8 cellular contexts compared by ENCODE assay signal in genomic region chr3:58025824-58026579, GRCh38. TPM values are rescaled to one million over a fixed set of nuclear protein-coding genes. Genes with fewer than 3 reads are reported as not detected.
DNase-seq lines count a peak whose midpoint lies in the region; ATAC-seq and TF ChIP-seq lines count a peak whose summit lies in the region.

No MANE protein-coding gene starts in this region.

- peaks cover 29% of the 10 kb centered on the region for H3K4me1 Mint-ChIP-seq in activated T-helper 17 cell treated with anti-CD3 and anti-CD28 coated beads, Interleukin-2, amount 50 U/mL, for 72 hours
- H3K4me1 Mint-ChIP-seq in effector memory CD8-positive, alpha-beta T cell (ENCODE audit: low read depth in 2 of 2): peaks cover 0 to 7% of the 10 kb centered on the region in 2 donors

- no peak for TF ChIP-seq CTCF in 22Rv1 (IDR thresholded peaks at IDR 0.05)

- H3K27ac Mint-ChIP-seq in activated T-helper 17 cell treated with anti-CD3 and anti-CD28 coated beads, Interleukin-2, amount 50 U/mL, for 72 hours: peak overlapping the region; percentile 85
- H3K27ac Mint-ChIP-seq in effector memory CD8-positive, alpha-beta T cell: peak overlapping the region in 1 of 2 donors; percentile 47

- H3K36me3 Mint-ChIP-seq in activated T-helper 17 cell treated with anti-CD3 and anti-CD28 coated beads, Interleukin-2, amount 50 U/mL, for 72 hours (ENCODE audit: low read depth): peaks cover 5% of the 10 kb centered on the region
- H3K36me3 Mint-ChIP-seq in effector memory CD8-positive, alpha-beta T cell (ENCODE audit: insufficient read depth): peaks cover 5% of the 10 kb centered on the region

- no peak for ATAC-seq in activated T-helper 17 cell treated with anti-CD3 and anti-CD28 coated beads, Interleukin-2, amount 50 U/mL, for 72 hours (replicated peaks)
- ATAC-seq in left lobe of liver: peak; percentile 78
- no peak for ATAC-seq in GM18909 (IDR thresholded peaks at IDR 0.05; ENCODE audit: poor library complexity, unreplicated experiment)
- ATAC-seq in effector memory CD8-positive, alpha-beta T cell (replicated peaks): no peak
- no peak for ATAC-seq in GM19455 (IDR thresholded peaks at IDR 0.05; ENCODE audit: unreplicated experiment)
- no peak for ATAC-seq in GM18858 (IDR thresholded peaks at IDR 0.05; ENCODE audit: unreplicated experiment)

- H3K27ac ChIP-seq in 22Rv1: peak overlapping the region; percentile 40

- no peaks in the 10 kb centered on the region for H3K9me3 Mint-ChIP-seq in activated T-helper 17 cell treated with anti-CD3 and anti-CD28 coated beads, Interleukin-2, amount 50 U/mL, for 72 hours
- H3K9me3 Mint-ChIP-seq in effector memory CD8-positive, alpha-beta T cell: no peaks in the 10 kb centered on the region

- no peaks in the 10 kb centered on the region for H3K27me3 Mint-ChIP-seq in activated T-helper 17 cell treated with anti-CD3 and anti-CD28 coated beads, Interleukin-2, amount 50 U/mL, for 72 hours
- H3K27me3 Mint-ChIP-seq in effector memory CD8-positive, alpha-beta T cell: no peaks in the 10 kb centered on the region

- DNase-seq in NCI-H1092 (lab: John Stamatoyannopoulos, UW) (peak; percentile 82), left lobe of liver (ENCODE audit: low spot score) (peak; percentile 56)
- no peak for DNase-seq in effector memory CD8-positive, alpha-beta T cell

- H3K4me3 Mint-ChIP-seq in activated T-helper 17 cell treated with anti-CD3 and anti-CD28 coated beads, Interleukin-2, amount 50 U/mL, for 72 hours: peak overlapping the region; percentile 24
- no peak overlapping the region for H3K4me3 Mint-ChIP-seq in effector memory CD8-positive, alpha-beta T cell

RNA-seq across cellular contexts. Expression of gene FLNB, which starts 17.8 kb away (rescaled TPM):
- 10 to 100 TPM; 22.5 to 23.6 TPM for total RNA-seq in activated T-helper 17 cell treated with anti-CD3 and anti-CD28 coated beads, Interleukin-2, amount 50 U/mL, for 72 hours
- total RNA-seq in left lobe of liver: 52.8 TPM

Comparison
In these comparisons a context has a peak if more than half of its experiments do, and no peak if none do; other contexts are left out.
1. DNase-seq: peak in NCI-H1092 (single experiment) and left lobe of liver (single experiment); none in effector memory CD8-positive, alpha-beta T cell (0 of 3).